1 cellular context compared by ENCODE assay signal in the genomic region with DNA sequence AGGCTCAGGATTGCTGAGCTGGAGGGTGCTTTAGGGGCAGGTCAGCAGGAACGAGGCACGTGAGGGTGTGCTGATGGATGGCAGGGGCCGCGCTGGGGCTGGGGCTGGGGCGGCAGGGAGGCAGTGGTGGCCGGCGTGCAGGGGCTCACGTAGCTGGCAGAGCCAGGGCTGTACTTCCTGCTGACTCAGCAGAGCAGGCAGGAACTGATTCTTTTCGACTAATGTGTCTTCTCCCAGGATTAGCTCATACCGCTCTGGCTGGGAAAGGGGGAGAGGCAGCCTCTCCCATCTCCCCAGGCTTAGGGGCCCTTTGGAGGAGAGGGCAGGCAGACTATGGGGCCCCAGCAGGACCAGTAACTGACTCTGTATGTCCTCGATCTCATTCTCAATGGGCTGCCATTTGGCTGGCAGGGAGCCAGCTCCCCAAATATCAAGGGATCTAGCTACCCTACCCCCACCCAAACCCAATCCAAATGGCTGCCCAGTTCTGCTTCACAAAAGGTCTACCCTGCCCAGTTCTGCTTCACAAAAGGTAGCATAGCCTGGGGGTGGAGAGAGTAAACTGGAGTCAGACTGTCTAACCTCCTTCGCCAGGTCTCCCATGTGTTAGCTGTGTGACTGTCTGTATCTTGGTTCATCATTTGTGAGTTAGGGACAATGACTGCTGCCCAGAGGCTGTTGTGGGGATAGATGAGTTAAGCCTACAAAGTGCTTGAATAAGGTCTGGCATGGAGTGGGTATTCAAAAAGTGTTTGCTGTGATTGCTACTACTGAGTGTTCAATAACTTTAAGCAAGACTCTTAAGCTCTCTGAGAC.
TF ChIP-seq lines count a peak whose summit lies in the region.

No MANE protein-coding gene starts in this region.

TF ChIP-seq in SK-N-SH, 30 proteins besides CTCF, POLR2A, EP300 and RAD21 (continued from another document):
- TF ChIP-seq, protein P1, sequence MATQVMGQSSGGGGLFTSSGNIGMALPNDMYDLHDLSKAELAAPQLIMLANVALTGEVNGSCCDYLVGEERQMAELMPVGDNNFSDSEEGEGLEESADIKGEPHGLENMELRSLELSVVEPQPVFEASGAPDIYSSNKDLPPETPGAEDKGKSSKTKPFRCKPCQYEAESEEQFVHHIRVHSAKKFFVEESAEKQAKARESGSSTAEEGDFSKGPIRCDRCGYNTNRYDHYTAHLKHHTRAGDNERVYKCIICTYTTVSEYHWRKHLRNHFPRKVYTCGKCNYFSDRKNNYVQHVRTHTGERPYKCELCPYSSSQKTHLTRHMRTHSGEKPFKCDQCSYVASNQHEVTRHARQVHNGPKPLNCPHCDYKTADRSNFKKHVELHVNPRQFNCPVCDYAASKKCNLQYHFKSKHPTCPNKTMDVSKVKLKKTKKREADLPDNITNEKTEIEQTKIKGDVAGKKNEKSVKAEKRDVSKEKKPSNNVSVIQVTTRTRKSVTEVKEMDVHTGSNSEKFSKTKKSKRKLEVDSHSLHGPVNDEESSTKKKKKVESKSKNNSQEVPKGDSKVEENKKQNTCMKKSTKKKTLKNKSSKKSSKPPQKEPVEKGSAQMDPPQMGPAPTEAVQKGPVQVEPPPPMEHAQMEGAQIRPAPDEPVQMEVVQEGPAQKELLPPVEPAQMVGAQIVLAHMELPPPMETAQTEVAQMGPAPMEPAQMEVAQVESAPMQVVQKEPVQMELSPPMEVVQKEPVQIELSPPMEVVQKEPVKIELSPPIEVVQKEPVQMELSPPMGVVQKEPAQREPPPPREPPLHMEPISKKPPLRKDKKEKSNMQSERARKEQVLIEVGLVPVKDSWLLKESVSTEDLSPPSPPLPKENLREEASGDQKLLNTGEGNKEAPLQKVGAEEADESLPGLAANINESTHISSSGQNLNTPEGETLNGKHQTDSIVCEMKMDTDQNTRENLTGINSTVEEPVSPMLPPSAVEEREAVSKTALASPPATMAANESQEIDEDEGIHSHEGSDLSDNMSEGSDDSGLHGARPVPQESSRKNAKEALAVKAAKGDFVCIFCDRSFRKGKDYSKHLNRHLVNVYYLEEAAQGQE (IDR thresholded peaks at IDR 0.05; ENCODE audit: low read depth, low read length), result no peak
- TF ChIP-seq GABPA (IDR thresholded peaks at IDR 0.05; ENCODE audit: low read depth), result no peak
- TF ChIP-seq, protein P2, sequence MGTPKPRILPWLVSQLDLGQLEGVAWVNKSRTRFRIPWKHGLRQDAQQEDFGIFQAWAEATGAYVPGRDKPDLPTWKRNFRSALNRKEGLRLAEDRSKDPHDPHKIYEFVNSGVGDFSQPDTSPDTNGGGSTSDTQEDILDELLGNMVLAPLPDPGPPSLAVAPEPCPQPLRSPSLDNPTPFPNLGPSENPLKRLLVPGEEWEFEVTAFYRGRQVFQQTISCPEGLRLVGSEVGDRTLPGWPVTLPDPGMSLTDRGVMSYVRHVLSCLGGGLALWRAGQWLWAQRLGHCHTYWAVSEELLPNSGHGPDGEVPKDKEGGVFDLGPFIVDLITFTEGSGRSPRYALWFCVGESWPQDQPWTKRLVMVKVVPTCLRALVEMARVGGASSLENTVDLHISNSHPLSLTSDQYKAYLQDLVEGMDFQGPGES (IDR thresholded peaks at IDR 0.05; ENCODE audit: low read depth, low read length), result no peak
